ENCODE assay signal across 8 cellular contexts in the genomic region with DNA sequence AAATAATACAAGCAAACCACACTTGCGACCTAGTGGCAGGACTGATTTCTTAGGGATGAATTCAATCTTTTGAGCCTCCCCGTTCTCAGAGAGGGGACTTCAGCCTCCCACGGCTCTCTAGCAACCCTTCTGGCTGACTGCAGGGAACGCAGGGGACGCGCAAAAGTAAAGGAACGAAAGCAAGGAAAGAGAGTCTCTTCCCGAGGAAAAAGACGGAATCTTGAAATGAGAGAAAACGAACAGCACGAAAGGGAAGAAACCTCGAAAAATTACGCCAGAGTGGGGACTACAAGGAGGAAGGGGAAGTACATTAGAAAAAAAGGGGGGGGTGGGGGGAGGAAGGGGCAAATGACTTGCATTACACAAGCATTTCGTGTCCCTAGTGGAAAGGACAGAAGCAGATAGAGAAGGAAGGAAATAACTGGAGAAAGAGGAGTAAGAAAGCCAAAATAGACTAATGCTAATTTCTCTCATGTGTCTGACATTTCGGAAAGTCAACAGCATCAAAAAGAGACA.
A peak's percentile ranks its signal among the peaks of the same experiment; 100 is the strongest.
DNase-seq lines count a peak whose midpoint lies in the region; ATAC-seq lines count a peak whose summit lies in the region.

No MANE protein-coding gene starts in this region.

- peak overlapping the region; percentile 84 to 99 (median 96) for H3K27ac ChIP-seq in skin epidermis

- H3K4me3 ChIP-seq in skin epidermis = peak overlapping the region; percentile 84 to 100 (median 97)

- DNase-seq in NK-92 treated with Interleukin-12 subunit alpha and Interleukin-12 subunit beta, amount 100 ng/mL, for 24 hours (lab: John Stamatoyannopoulos, UW) = peak; percentile 21
- no peak for DNase-seq in NK-92 (lab: John Stamatoyannopoulos, UW; ENCODE audit: unreplicated experiment)
- peak; percentile 73 for DNase-seq in NCI-H2171 (lab: John Stamatoyannopoulos, UW)
- peak; percentile 44 for DNase-seq in UCSD-AML1 (lab: John Stamatoyannopoulos, UW; ENCODE audit: unreplicated experiment)
- peak; percentile 56 for DNase-seq in central memory CD4-positive, alpha-beta T cell
- peak; percentile 84 for DNase-seq in iris pigment epithelial cell (ENCODE audit: low read depth)

- ATAC-seq in HG02678 (IDR thresholded peaks at IDR 0.05; ENCODE audit: unreplicated experiment) = no peak
